25 cellular contexts compared by ENCODE assay signal in genomic region chr2:239640210-239640609, GRCh38.
"Had no signal": no experiment of that assay in that cellular context is flagged by ENCODE, and none has a peak within 500 bp of the region (broad histone marks: within the 10 kb centered on the region; RNA-seq: fewer than 3 reads in every experiment).

No MANE protein-coding gene starts in this region.

- H3K27ac ChIP-seq: brain microvascular endothelial cell, coronary artery, dorsolateral prefrontal cortex, esophagus muscularis mucosa, foreskin keratinocyte, gastrocnemius medialis had no signal

- H3K9me3 ChIP-seq: esophagus muscularis mucosa, gastrocnemius medialis had no signal

- DNase-seq: activated CD4-positive, alpha-beta memory T cell treated with anti-CD3 and anti-CD28 coated beads, Interleukin-2, amount 10 ng/mL, durations not matched to agents 7 days and 5 days; activated CD4-positive, alpha-beta T cell treated with anti-CD3 and anti-CD28 coated beads for 1 hour; activated CD4-positive, alpha-beta T cell treated with anti-CD3 and anti-CD28 coated beads for 4 hours; activated CD4-positive, alpha-beta T cell treated with anti-CD3 and anti-CD28 coated beads, Interleukin-2, amount 10 ng/mL, durations not matched to agents 7 days and 5 days; activated CD4-positive, alpha-beta T cell treated with anti-CD3 and anti-CD28 coated beads, Interleukin-2, amount 50 U/mL, for 4 hours; activated effector memory CD4-positive, alpha-beta T cell treated with Interleukin-2 at 50 U/mL for 16 hours; activated gamma-delta T cell treated with Interleukin-2 at 50 U/mL for 16 hours; activated naive CD4-positive, alpha-beta T cell treated with anti-CD3 and anti-CD28 coated beads, Interleukin-2, amount 50 U/mL, for 16 hours; activated naive CD4-positive, alpha-beta T cell treated with Interleukin-2 at 50 U/mL for 16 hours; activated T-cell treated with anti-CD3 and anti-CD28 coated beads, Interleukin-2, amount 50 U/mL, for 4 hours; amniotic stem cell; anterior cingulate cortex; brain microvascular endothelial cell; dorsolateral prefrontal cortex; effector memory CD4-positive, alpha-beta T cell; endodermal cell; foreskin keratinocyte; gastrocnemius medialis; T-helper 2 cell had no signal

- H3K4me1 ChIP-seq: esophagus muscularis mucosa, foreskin keratinocyte, gastrocnemius medialis had no signal

- ATAC-seq: activated T-cell treated with anti-CD3 and anti-CD28 coated beads, Interleukin-2, amount 50 U/mL, for 4 hours; activated T-helper 17 cell treated with anti-CD3 and anti-CD28 coated beads, Interleukin-2, amount 50 U/mL, for 72 hours; foreskin keratinocyte; gastrocnemius medialis had no signal

- H3K36me3 Mint-ChIP-seq: activated naive CD8-positive, alpha-beta T cell had no signal

- H3K9me3 Mint-ChIP-seq: activated CD4-positive, alpha-beta T cell treated with anti-CD3 and anti-CD28 coated beads, Interleukin-2, amount 10 ng/mL, durations not matched to agents 7 days and 5 days; activated T-cell treated with anti-CD3 and anti-CD28 coated beads, Interleukin-2, amount 50 U/mL, for 4 hours; activated T-helper 17 cell treated with anti-CD3 and anti-CD28 coated beads, Interleukin-2, amount 50 U/mL, for 72 hours; central memory CD8-positive, alpha-beta T cell had no signal

- H3K27me3 Mint-ChIP-seq: activated CD4-positive, alpha-beta memory T cell treated with anti-CD3 and anti-CD28 coated beads, Interleukin-2, amount 10 ng/mL, durations not matched to agents 7 days and 5 days; activated CD4-positive, alpha-beta T cell treated with anti-CD3 and anti-CD28 coated beads, Interleukin-2, amount 10 ng/mL, durations not matched to agents 7 days and 5 days; activated T-helper 17 cell treated with anti-CD3 and anti-CD28 coated beads, Interleukin-2, amount 50 U/mL, for 72 hours; central memory CD8-positive, alpha-beta T cell had no signal

- H3K27me3 ChIP-seq: brain microvascular endothelial cell, dorsolateral prefrontal cortex, esophagus muscularis mucosa, foreskin keratinocyte, gastrocnemius medialis had no signal

- H3K36me3 ChIP-seq: brain microvascular endothelial cell, esophagus muscularis mucosa, gastrocnemius medialis had no signal

- H3K27ac Mint-ChIP-seq: activated CD4-positive, alpha-beta memory T cell treated with anti-CD3 and anti-CD28 coated beads, Interleukin-2, amount 10 ng/mL, durations not matched to agents 7 days and 5 days; activated CD4-positive, alpha-beta T cell treated with anti-CD3 and anti-CD28 coated beads, Interleukin-2, amount 10 ng/mL, durations not matched to agents 7 days and 5 days; activated naive CD8-positive, alpha-beta T cell; activated T-helper 17 cell treated with anti-CD3 and anti-CD28 coated beads, Interleukin-2, amount 50 U/mL, for 72 hours; dendritic cell treated with granulocyte-macrophage colony-stimulating factor and Interleukin-4, amounts not matched to agents 40 ng/mL and 50 ng/mL, for 4 days; endodermal cell had no signal

- H3K4me1 Mint-ChIP-seq: activated CD4-positive, alpha-beta memory T cell treated with anti-CD3 and anti-CD28 coated beads, Interleukin-2, amount 10 ng/mL, durations not matched to agents 7 days and 5 days; activated CD4-positive, alpha-beta T cell treated with anti-CD3 and anti-CD28 coated beads, Interleukin-2, amount 10 ng/mL, durations not matched to agents 7 days and 5 days; activated T-helper 17 cell treated with anti-CD3 and anti-CD28 coated beads, Interleukin-2, amount 50 U/mL, for 72 hours; central memory CD8-positive, alpha-beta T cell; endodermal cell had no signal

- H3K4me3 Mint-ChIP-seq: activated CD4-positive, alpha-beta memory T cell treated with anti-CD3 and anti-CD28 coated beads, Interleukin-2, amount 10 ng/mL, durations not matched to agents 7 days and 5 days; activated CD4-positive, alpha-beta T cell treated with anti-CD3 and anti-CD28 coated beads, Interleukin-2, amount 10 ng/mL, durations not matched to agents 7 days and 5 days; activated naive CD8-positive, alpha-beta T cell; activated T-cell treated with anti-CD3 and anti-CD28 coated beads, Interleukin-2, amount 50 U/mL, for 4 hours; activated T-helper 17 cell treated with anti-CD3 and anti-CD28 coated beads, Interleukin-2, amount 50 U/mL, for 72 hours; central memory CD8-positive, alpha-beta T cell; dendritic cell treated with granulocyte-macrophage colony-stimulating factor and Interleukin-4, amounts not matched to agents 40 ng/mL and 50 ng/mL, for 4 days; endodermal cell had no signal

- H3K4me3 ChIP-seq: coronary artery, dorsolateral prefrontal cortex, esophagus muscularis mucosa, gastrocnemius medialis had no signal
